Comparison of ENCODE assay signal across 35 cellular contexts in the genomic region with DNA sequence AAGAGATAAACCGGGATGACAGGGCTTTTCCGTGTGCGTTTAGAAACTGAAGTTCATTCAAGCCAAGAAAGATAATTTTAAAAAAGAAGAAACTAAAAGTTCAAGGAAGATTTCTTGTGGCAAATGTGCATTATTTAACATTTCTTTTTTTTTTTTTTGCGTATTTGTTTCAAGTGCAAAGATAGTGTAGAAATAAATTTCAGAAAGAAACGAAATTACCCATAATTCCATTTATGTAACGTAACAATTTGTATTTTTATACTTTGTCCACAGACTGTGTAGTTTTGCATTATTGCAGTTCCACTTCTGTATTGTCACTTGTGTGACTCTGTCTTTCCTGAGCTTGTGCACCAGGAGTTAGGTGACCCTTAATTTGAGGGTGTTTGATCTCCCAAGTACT.
"Had no signal": no experiment of that assay in that cellular context is flagged by ENCODE, and none has a peak within 500 bp of the region (broad histone marks: within the 10 kb centered on the region; RNA-seq: fewer than 3 reads in every experiment).

No MANE protein-coding gene starts in this region.

- H3K4me1 Mint-ChIP-seq: activated B cell treated with CpG ODN at 0.5 μM for 24 hours; activated CD4-positive, alpha-beta T cell treated with anti-CD3 and anti-CD28 coated beads, Interleukin-2, amount 10 ng/mL, durations not matched to agents 24 days and 14 days; activated naive CD4-positive, alpha-beta T cell treated with anti-CD3 and anti-CD28 coated beads, Interleukin-2, amount 10 ng/mL, durations not matched to agents 7 days and 5 days; activated naive CD4-positive, alpha-beta T cell treated with anti-CD3 and anti-CD28 coated beads, Interleukin-2, amount 50 U/mL, for 24 hours had no signal

- H3K36me3 Mint-ChIP-seq: activated naive CD8-positive, alpha-beta T cell had no signal

- H3K4me3 ChIP-seq: body of pancreas, breast epithelium had no signal

- FAIRE-seq: astrocyte, TTC549 had no signal

- H3K4me1 ChIP-seq: breast epithelium had no signal

- H3K27ac Mint-ChIP-seq: activated B cell treated with CpG ODN at 0.5 μM for 24 hours; activated CD4-positive, alpha-beta memory T cell treated with anti-CD3 and anti-CD28 coated beads for 36 hours; activated CD4-positive, alpha-beta T cell treated with anti-CD3 and anti-CD28 coated beads, Interleukin-2, amount 10 ng/mL, durations not matched to agents 24 days and 14 days; activated CD8-positive, alpha-beta T cell treated with anti-CD3 and anti-CD28 coated beads for 36 hours; activated naive CD4-positive, alpha-beta T cell treated with anti-CD3 and anti-CD28 coated beads, Interleukin-2, amount 10 ng/mL, durations not matched to agents 7 days and 5 days; activated naive CD4-positive, alpha-beta T cell treated with anti-CD3 and anti-CD28 coated beads, Interleukin-2, amount 50 U/mL, for 24 hours; activated naive CD8-positive, alpha-beta T cell; activated naive CD8-positive, alpha-beta T cell treated with anti-CD3 and anti-CD28 coated beads, Interleukin-2, amount 10 ng/mL, durations not matched to agents 7 days and 5 days; activated naive CD8-positive, alpha-beta T cell treated with anti-CD3 and anti-CD28 coated beads, Interleukin-2, amount 50 U/mL, for 24 hours; activated T-cell treated with anti-CD3 and anti-CD28 coated beads, Interleukin-2, amount 50 U/mL, for 72 hours; activated T-helper 1 cell treated with anti-CD3 and anti-CD28 coated beads, Interleukin-12 subunit alpha, Interleukin-12 subunit beta, Interleukin-2, Interleukin-4 antibody, amounts not matched to agents 30 ng/mL and 10 ng/mL and 1 ng/mL, durations not matched to agents 14 hours and 24 hours and 36 hours; activated T-helper 2 cell treated with anti-CD3 and anti-CD28 coated beads, Interferon-gamma antibody, Interleukin-2, Interleukin-4, amounts not matched to agents 10 μg/mL and 5 μg/mL and 100 μg/mL, durations not matched to agents 14 hours and 24 hours and 36 hours; T-helper 1 cell treated with Interleukin-12 subunit alpha and Interleukin-12 subunit beta and Interleukin-4 antibody, amounts not matched to agents 30 μg/mL and 1 μg/mL, for 36 hours; T-helper 2 cell treated with Interferon-gamma antibody and Interleukin-4, amounts not matched to agents 5 μg/mL and 100 μg/mL, for 36 hours had no signal

- H3K9me3 ChIP-seq: body of pancreas, breast epithelium had no signal

- H3K27ac ChIP-seq: body of pancreas, brain microvascular endothelial cell, breast epithelium had no signal

- H3K27me3 ChIP-seq: body of pancreas, brain microvascular endothelial cell, breast epithelium had no signal

- H3K9me3 Mint-ChIP-seq: activated B cell treated with CpG ODN at 0.5 μM for 24 hours; activated CD4-positive, alpha-beta memory T cell treated with anti-CD3 and anti-CD28 coated beads for 36 hours; activated CD4-positive, alpha-beta T cell treated with anti-CD3 and anti-CD28 coated beads, Interleukin-2, amount 10 ng/mL, durations not matched to agents 24 days and 14 days; activated CD8-positive, alpha-beta T cell treated with anti-CD3 and anti-CD28 coated beads for 36 hours; activated naive CD4-positive, alpha-beta T cell treated with anti-CD3 and anti-CD28 coated beads, Interleukin-2, amount 10 ng/mL, durations not matched to agents 7 days and 5 days; activated naive CD4-positive, alpha-beta T cell treated with anti-CD3 and anti-CD28 coated beads, Interleukin-2, amount 50 U/mL, for 24 hours; activated naive CD8-positive, alpha-beta T cell treated with anti-CD3 and anti-CD28 coated beads, Interleukin-2, amount 10 ng/mL, durations not matched to agents 7 days and 5 days; activated naive CD8-positive, alpha-beta T cell treated with anti-CD3 and anti-CD28 coated beads, Interleukin-2, amount 50 U/mL, for 24 hours; activated T-cell treated with anti-CD3 and anti-CD28 coated beads, Interleukin-2, amount 50 U/mL, for 4 hours; activated T-cell treated with anti-CD3 and anti-CD28 coated beads, Interleukin-2, amount 50 U/mL, for 72 hours; activated T-helper 1 cell treated with anti-CD3 and anti-CD28 coated beads, Interleukin-12 subunit alpha, Interleukin-12 subunit beta, Interleukin-2, Interleukin-4 antibody, amounts not matched to agents 30 ng/mL and 10 ng/mL and 1 ng/mL, durations not matched to agents 14 hours and 24 hours and 36 hours; activated T-helper 2 cell treated with anti-CD3 and anti-CD28 coated beads, Interferon-gamma antibody, Interleukin-2, Interleukin-4, amounts not matched to agents 10 μg/mL and 5 μg/mL and 100 μg/mL, durations not matched to agents 14 hours and 24 hours and 36 hours; T-helper 1 cell treated with Interleukin-12 subunit alpha and Interleukin-12 subunit beta and Interleukin-4 antibody, amounts not matched to agents 30 μg/mL and 1 μg/mL, for 36 hours; T-helper 2 cell treated with Interferon-gamma antibody and Interleukin-4, amounts not matched to agents 5 μg/mL and 100 μg/mL, for 36 hours had no signal

- H3K4me3 Mint-ChIP-seq: activated B cell treated with CpG ODN at 0.5 μM for 24 hours; activated CD4-positive, alpha-beta memory T cell treated with anti-CD3 and anti-CD28 coated beads for 36 hours; activated CD4-positive, alpha-beta T cell treated with anti-CD3 and anti-CD28 coated beads, Interleukin-2, amount 10 ng/mL, durations not matched to agents 24 days and 14 days; activated CD8-positive, alpha-beta T cell treated with anti-CD3 and anti-CD28 coated beads for 36 hours; activated naive CD4-positive, alpha-beta T cell treated with anti-CD3 and anti-CD28 coated beads, Interleukin-2, amount 10 ng/mL, durations not matched to agents 7 days and 5 days; activated naive CD4-positive, alpha-beta T cell treated with anti-CD3 and anti-CD28 coated beads, Interleukin-2, amount 50 U/mL, for 24 hours; activated naive CD8-positive, alpha-beta T cell; activated naive CD8-positive, alpha-beta T cell treated with anti-CD3 and anti-CD28 coated beads, Interleukin-2, amount 10 ng/mL, durations not matched to agents 7 days and 5 days; activated naive CD8-positive, alpha-beta T cell treated with anti-CD3 and anti-CD28 coated beads, Interleukin-2, amount 50 U/mL, for 24 hours; activated T-cell treated with anti-CD3 and anti-CD28 coated beads, Interleukin-2, amount 50 U/mL, for 4 hours; activated T-cell treated with anti-CD3 and anti-CD28 coated beads, Interleukin-2, amount 50 U/mL, for 72 hours; activated T-helper 1 cell treated with anti-CD3 and anti-CD28 coated beads, Interleukin-12 subunit alpha, Interleukin-12 subunit beta, Interleukin-2, Interleukin-4 antibody, amounts not matched to agents 30 ng/mL and 10 ng/mL and 1 ng/mL, durations not matched to agents 14 hours and 24 hours and 36 hours; T-helper 1 cell treated with Interleukin-12 subunit alpha and Interleukin-12 subunit beta and Interleukin-4 antibody, amounts not matched to agents 30 μg/mL and 1 μg/mL, for 36 hours; T-helper 2 cell treated with Interferon-gamma antibody and Interleukin-4, amounts not matched to agents 5 μg/mL and 100 μg/mL, for 36 hours had no signal

- DNase-seq: activated B cell treated with CpG ODN at 0.5 μM for 24 hours; activated CD4-positive, alpha-beta memory T cell treated with anti-CD3 and anti-CD28 coated beads for 36 hours; activated CD4-positive, alpha-beta T cell treated with anti-CD3 and anti-CD28 coated beads for 4 hours; activated CD4-positive, alpha-beta T cell treated with anti-CD3 and anti-CD28 coated beads, Interleukin-2, amount 10 ng/mL, durations not matched to agents 24 days and 14 days; activated CD4-positive, alpha-beta T cell treated with anti-CD3 and anti-CD28 coated beads, Interleukin-2, amount 50 U/mL, for 1 hour; activated CD4-positive, alpha-beta T cell treated with anti-CD3 and anti-CD28 coated beads, Interleukin-2, amount 50 U/mL, for 4 hours; activated CD4-positive, CD25-positive, alpha-beta regulatory T cell treated with anti-CD3 and anti-CD28 coated beads, Interleukin-2, amount 50 U/mL, for 72 hours; activated CD8-positive, alpha-beta memory T cell treated with anti-CD3 and anti-CD28 coated beads, Interleukin-2, amount 50 U/mL, for 4 hours; activated CD8-positive, alpha-beta T cell treated with anti-CD3 and anti-CD28 coated beads for 36 hours; activated effector memory CD4-positive, alpha-beta T cell treated with Interleukin-2 at 50 U/mL for 16 hours; activated gamma-delta T cell; activated naive CD4-positive, alpha-beta T cell treated with anti-CD3 and anti-CD28 coated beads, Interleukin-2, amount 10 ng/mL, durations not matched to agents 7 days and 5 days; activated naive CD4-positive, alpha-beta T cell treated with Interleukin-2 at 50 U/mL for 16 hours; activated naive CD8-positive, alpha-beta T cell treated with anti-CD3 and anti-CD28 coated beads, Interleukin-2, amount 10 ng/mL, durations not matched to agents 7 days and 5 days; activated naive CD8-positive, alpha-beta T cell treated with anti-CD3 and anti-CD28 coated beads, Interleukin-2, amount 50 U/mL, for 24 hours; activated T-cell treated with anti-CD3 and anti-CD28 coated beads for 4 hours; activated T-cell treated with anti-CD3 and anti-CD28 coated beads, Interleukin-2, amount 50 U/mL, for 1 hour; activated T-cell treated with anti-CD3 and anti-CD28 coated beads, Interleukin-2, amount 50 U/mL, for 4 hours; activated T-cell treated with anti-CD3 and anti-CD28 coated beads, Interleukin-2, amount 50 U/mL, for 72 hours; amygdala; aorta; body of pancreas; brain microvascular endothelial cell; central memory CD4-positive, alpha-beta T cell; T-helper 2 cell; T-helper 9 cell had no signal

- ATAC-seq: activated CD8-positive, alpha-beta T cell treated with anti-CD3 and anti-CD28 coated beads for 36 hours; activated naive CD8-positive, alpha-beta T cell treated with anti-CD3 and anti-CD28 coated beads, Interleukin-2, amount 50 U/mL, for 24 hours; activated T-cell treated with anti-CD3 and anti-CD28 coated beads, Interleukin-2, amount 50 U/mL, for 4 hours; activated T-cell treated with anti-CD3 and anti-CD28 coated beads, Interleukin-2, amount 50 U/mL, for 72 hours; body of pancreas had no signal
